In the genomic region with DNA sequence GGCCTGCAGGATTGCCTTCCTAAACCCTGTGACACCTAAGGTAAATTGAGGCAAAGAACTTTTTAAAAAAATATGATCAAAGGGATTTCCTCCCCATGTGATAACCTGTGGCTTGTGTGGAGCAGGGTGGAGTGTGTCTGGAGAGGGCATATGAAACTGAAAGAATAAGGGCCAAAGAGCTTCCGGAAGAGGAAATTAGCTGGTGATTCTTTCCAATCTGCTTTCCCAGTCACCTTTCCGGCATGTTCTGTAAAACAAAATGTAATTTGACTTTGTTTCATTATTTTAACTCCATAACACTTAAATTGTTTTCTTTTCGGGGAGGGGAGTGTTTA, we compare ENCODE assay signal across 8 cellular contexts. TPM values are rescaled to one million over a fixed set of nuclear protein-coding genes. Genes with fewer than 3 reads are reported as not detected.
A peak's percentile ranks its signal among the peaks of the same experiment; 100 is the strongest.
DNase-seq lines count a peak whose midpoint lies in the region; ATAC-seq and TF ChIP-seq lines count a peak whose summit lies in the region.

No MANE protein-coding gene starts in this region.

- H3K9ac ChIP-seq in MM.1S (ENCODE audit: low read length) = peak overlapping the region; percentile 95
- H3K9ac ChIP-seq in rectal smooth muscle tissue (ENCODE audit: low read length) = no peak overlapping the region

- no peaks in the 10 kb centered on the region for H4K20me1 ChIP-seq in MM.1S (ENCODE audit: insufficient read depth, low read length)

- H3K27ac ChIP-seq in MM.1S (ENCODE audit: low read length) = peak overlapping the region; percentile 98
- peak overlapping the region; percentile 97 for H3K27ac ChIP-seq in left ventricle myocardium inferior (replicated peaks)
- H3K27ac ChIP-seq in rectal smooth muscle tissue (ENCODE audit: low read depth, low read length) = peak overlapping the region; percentile 95

- no peak for TF ChIP-seq CTCF in MM.1S (IDR thresholded peaks at IDR 0.05; ENCODE audit: low read length)
- TF ChIP-seq CTCF in left ventricle myocardium inferior (IDR thresholded peaks at IDR 0.05; ENCODE audit: borderline replicate concordance) = no peak

- H3K36me3 ChIP-seq in MM.1S (replicated peaks; ENCODE audit: insufficient read depth, low read length) = no peaks in the 10 kb centered on the region
- H3K36me3 ChIP-seq in left ventricle myocardium inferior = no peaks in the 10 kb centered on the region
- no peaks in the 10 kb centered on the region for H3K36me3 ChIP-seq in rectal smooth muscle tissue (ENCODE audit: control insufficient read depth, insufficient read depth, low read length)

- POLR2A ChIA-PET in HEK293T (lab: Yijun Ruan, JAX) = interaction anchor here (0.6 to 2.2 kb wide), 7 partner anchors 10 to 124 kb away, joined by 3 to 8 read pairs (median 4); no protein-coding TSS in a partner anchor

- peak; percentile 33 to 70 for ATAC-seq in activated naive CD4-positive, alpha-beta T cell treated with anti-CD3 and anti-CD28 coated beads, Interleukin-2, amount 50 U/mL, for 72 hours

- H3F3A ChIP-seq in MM.1S (ENCODE audit: insufficient read depth, low read length) = peaks cover 7% of the 10 kb centered on the region; the same call in 1 of the 2 replicates

- H3K27me3 ChIP-seq in MM.1S (replicated peaks; ENCODE audit: insufficient read depth, low read length) (no peaks in the 10 kb centered on the region), left ventricle myocardium inferior (ENCODE audit: low read depth) (no peaks in the 10 kb centered on the region), rectal smooth muscle tissue (ENCODE audit: control insufficient read depth, insufficient read depth, low read length) (no peaks in the 10 kb centered on the region)

- H3K36me3 Mint-ChIP-seq in activated naive CD4-positive, alpha-beta T cell treated with anti-CD3 and anti-CD28 coated beads, Interleukin-2, amount 50 U/mL, for 72 hours = peaks cover 11 to 12% of the 10 kb centered on the region in 2 donors

- H2AFZ ChIP-seq in MM.1S (ENCODE audit: low read length) = peak overlapping the region; percentile 56; the same call in 1 of the 2 replicates

- H3K27ac Mint-ChIP-seq in activated naive CD4-positive, alpha-beta T cell treated with anti-CD3 and anti-CD28 coated beads, Interleukin-2, amount 50 U/mL, for 72 hours = peak overlapping the region; percentile 88 to 90

- peaks cover 0 to 6% of the 10 kb centered on the region in 2 donors for H3K9me3 Mint-ChIP-seq in activated naive CD4-positive, alpha-beta T cell treated with anti-CD3 and anti-CD28 coated beads, Interleukin-2, amount 50 U/mL, for 72 hours

- H3K9me2 ChIP-seq in MM.1S (replicated peaks; ENCODE audit: insufficient read depth, low read length) = no peaks in the 10 kb centered on the region

- intact Hi-C loops in left ventricle myocardium inferior (cut with micrococcal nuclease) = no loop called here

- peaks cover 43% of the 10 kb centered on the region for H3K79me2 ChIP-seq in MM.1S (ENCODE audit: low read length)

- H3K9me3 ChIP-seq in MM.1S (replicated peaks; ENCODE audit: insufficient read depth, low read length) = no peaks in the 10 kb centered on the region
- H3K9me3 ChIP-seq in left ventricle myocardium inferior (replicated peaks) = no peaks in the 10 kb centered on the region

- H3K4me3 ChIP-seq in MM.1S (ENCODE audit: low read length) = peak overlapping the region; percentile 75
- H3K4me3 ChIP-seq in left ventricle myocardium inferior = peak overlapping the region; percentile 79
- H3K4me3 ChIP-seq in rectal smooth muscle tissue (ENCODE audit: low read length) = peak overlapping the region; percentile 67

- DNase-seq in activated gamma-delta T cell treated with Interleukin-2 at 50 U/mL for 16 hours = peak; percentile 11
- no peak for DNase-seq in activated gamma-delta T cell (lab: John Stamatoyannopoulos, UW)
- no peak for DNase-seq in HEK293T (ENCODE audit: extremely low spot score)
- DNase-seq in MM.1S = peak; percentile 47
- no peak for DNase-seq in activated naive CD4-positive, alpha-beta T cell treated with anti-CD3 and anti-CD28 coated beads, Interleukin-2, amount 50 U/mL, for 72 hours (ENCODE audit: low spot score in 2 of 2)
- no peak for DNase-seq in left ventricle myocardium inferior
- no peak for DNase-seq in stimulated activated CD4-positive, alpha-beta T cell treated with anti-CD3 and anti-CD28 coated beads, Interleukin-12 subunit alpha, Interleukin-12 subunit beta, amount 100 ng/mL, for 4 hours

- H3K4me1 ChIP-seq in MM.1S (ENCODE audit: low read length) (no peaks in the 10 kb centered on the region; the same call in 1 of the 2 replicates), left ventricle myocardium inferior (peaks cover 12% of the 10 kb centered on the region), rectal smooth muscle tissue (ENCODE audit: control insufficient read depth, insufficient read depth, low read length) (no peaks in the 10 kb centered on the region)

- CTCF ChIA-PET in HEK293T (lab: Yijun Ruan, JAX) = no interaction called here

- peak overlapping the region; percentile 41; the same call in 1 of the 2 replicates for H3K4me2 ChIP-seq in MM.1S (ENCODE audit: low read depth, low read length)

TF ChIP-seq in HEK293T, 16 proteins besides CTCF, POLR2A, EP300 and RAD21:
- no peak for TF ChIP-seq SUZ12 (IDR thresholded peaks at IDR 0.05)
- TF ChIP-seq L3MBTL2 (conservative IDR thresholded peaks at IDR 0.05) = peak; percentile 19; the same call in 1 of the 2 replicates

RNA-seq across cellular contexts. Expression of gene XIAP, which starts 0.6 kb away (rescaled TPM):
- total RNA-seq in activated naive CD4-positive, alpha-beta T cell treated with anti-CD3 and anti-CD28 coated beads, Interleukin-2, amount 50 U/mL, for 72 hours = 10 to 100 TPM; 20.2 to 36.0 TPM
- total RNA-seq in left ventricle myocardium inferior = 24.9 TPM

Comparison
In these comparisons a context has a peak if more than half of its experiments do, and no peak if none do; other contexts are left out.
1. DNase-seq: peak in activated gamma-delta T cell treated with Interleukin-2 at 50 U/mL for 16 hours (single experiment) and MM.1S (single experiment); none in activated gamma-delta T cell (single experiment), HEK293T (single experiment), activated naive CD4-positive, alpha-beta T cell treated with anti-CD3 and anti-CD28 coated beads, Interleukin-2, amount 50 U/mL, for 72 hours (0 of 2), left ventricle myocardium inferior (single experiment) and stimulated activated CD4-positive, alpha-beta T cell treated with anti-CD3 and anti-CD28 coated beads, Interleukin-12 subunit alpha, Interleukin-12 subunit beta, amount 100 ng/mL, for 4 hours (single experiment).
2. Peak in every context shown above with its lines, with median percentiles within 50 percentile points of each other: H3K27ac ChIP-seq and H3K4me3 ChIP-seq.